1 cellular context compared by ENCODE assay signal in the genomic region with DNA sequence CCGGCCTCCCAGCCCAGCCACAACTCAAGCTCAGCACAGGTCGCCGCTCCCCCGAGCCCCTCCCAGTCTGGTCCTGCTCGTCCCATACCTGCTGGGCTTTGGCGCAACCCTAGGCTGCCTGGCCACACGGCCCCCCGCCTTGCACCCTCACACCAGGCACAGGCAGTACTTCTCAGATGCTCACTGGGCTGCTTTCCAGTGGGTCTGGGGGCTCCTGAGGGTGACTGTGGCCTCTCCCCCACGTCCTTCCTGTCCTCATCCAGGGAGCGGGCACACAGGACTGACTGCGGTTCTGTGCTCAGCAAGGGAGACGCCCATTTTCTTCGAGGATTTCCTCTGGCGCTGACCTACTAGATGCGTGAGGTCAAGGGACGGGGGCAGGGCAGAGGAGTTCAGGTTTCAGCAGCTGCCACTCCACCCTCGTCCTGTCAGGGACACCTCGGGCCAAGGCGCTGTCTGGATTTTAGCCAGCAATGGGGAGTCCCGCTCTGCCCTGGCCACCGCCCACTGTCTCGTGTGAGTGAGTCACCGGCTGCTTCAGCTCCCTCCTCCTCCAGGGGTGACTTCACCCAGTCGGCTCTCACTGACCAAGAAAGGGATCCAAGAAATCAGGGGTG.
TF ChIP-seq lines count a peak whose summit lies in the region.

No MANE protein-coding gene starts in this region.

TF ChIP-seq in HepG2, 621 proteins besides CTCF, POLR2A, EP300 and RAD21 (continued from another document and continues in another):
- TF ChIP-seq, protein P1, sequence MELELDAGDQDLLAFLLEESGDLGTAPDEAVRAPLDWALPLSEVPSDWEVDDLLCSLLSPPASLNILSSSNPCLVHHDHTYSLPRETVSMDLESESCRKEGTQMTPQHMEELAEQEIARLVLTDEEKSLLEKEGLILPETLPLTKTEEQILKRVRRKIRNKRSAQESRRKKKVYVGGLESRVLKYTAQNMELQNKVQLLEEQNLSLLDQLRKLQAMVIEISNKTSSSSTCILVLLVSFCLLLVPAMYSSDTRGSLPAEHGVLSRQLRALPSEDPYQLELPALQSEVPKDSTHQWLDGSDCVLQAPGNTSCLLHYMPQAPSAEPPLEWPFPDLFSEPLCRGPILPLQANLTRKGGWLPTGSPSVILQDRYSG (CRISPR knock-in tag; IDR thresholded peaks at IDR 0.05), result no peak
- TF ChIP-seq MED13 (CRISPR knock-in tag; IDR thresholded peaks at IDR 0.05) (no peak), NFKBIZ (CRISPR knock-in tag; IDR thresholded peaks at IDR 0.05) (no peak), ZNF354B (CRISPR knock-in tag; IDR thresholded peaks at IDR 0.05) (no peak), SYNCRIP (IDR thresholded peaks at IDR 0.05; ENCODE audit: insufficient read depth, low read depth, low read length) (no peak), NFIC (IDR thresholded peaks at IDR 0.05; ENCODE audit: low read length) (no peak), BRD4 (CRISPR knock-in tag; IDR thresholded peaks at IDR 0.05) (no peak), SP1 (IDR thresholded peaks at IDR 0.05) (no peak), SP1 (CRISPR knock-in tag; IDR thresholded peaks at IDR 0.05) (no peak), RORA (CRISPR knock-in tag; IDR thresholded peaks at IDR 0.05) (no peak), ZFP62 (CRISPR knock-in tag; IDR thresholded peaks at IDR 0.05) (no peak), HOXD1 (CRISPR knock-in tag; IDR thresholded peaks at IDR 0.05) (no peak), SIX1 (CRISPR knock-in tag; IDR thresholded peaks at IDR 0.05; ENCODE audit: borderline replicate concordance) (peak; percentile 26; the same call in 1 of the 2 replicates), NFYB (CRISPR knock-in tag; IDR thresholded peaks at IDR 0.05) (no peak), FLYWCH1 (CRISPR knock-in tag; IDR thresholded peaks at IDR 0.05) (no peak), ZMYM2 (CRISPR knock-in tag; IDR thresholded peaks at IDR 0.05) (no peak), ZFP82 (CRISPR knock-in tag; IDR thresholded peaks at IDR 0.05; ENCODE audit: borderline replicate concordance) (no peak), ZNF605 (CRISPR knock-in tag; IDR thresholded peaks at IDR 0.05) (no peak), ZNF747 (CRISPR knock-in tag; IDR thresholded peaks at IDR 0.05; ENCODE audit: borderline replicate concordance) (no peak), SKI (IDR thresholded peaks at IDR 0.05; ENCODE audit: partially characterized antibody) (peak; percentile 16), SIX4 (CRISPR knock-in tag; IDR thresholded peaks at IDR 0.05) (peak; percentile 81), ZNF766 (CRISPR knock-in tag; IDR thresholded peaks at IDR 0.05; ENCODE audit: borderline replicate concordance) (no peak)
- TF ChIP-seq, protein P2, sequence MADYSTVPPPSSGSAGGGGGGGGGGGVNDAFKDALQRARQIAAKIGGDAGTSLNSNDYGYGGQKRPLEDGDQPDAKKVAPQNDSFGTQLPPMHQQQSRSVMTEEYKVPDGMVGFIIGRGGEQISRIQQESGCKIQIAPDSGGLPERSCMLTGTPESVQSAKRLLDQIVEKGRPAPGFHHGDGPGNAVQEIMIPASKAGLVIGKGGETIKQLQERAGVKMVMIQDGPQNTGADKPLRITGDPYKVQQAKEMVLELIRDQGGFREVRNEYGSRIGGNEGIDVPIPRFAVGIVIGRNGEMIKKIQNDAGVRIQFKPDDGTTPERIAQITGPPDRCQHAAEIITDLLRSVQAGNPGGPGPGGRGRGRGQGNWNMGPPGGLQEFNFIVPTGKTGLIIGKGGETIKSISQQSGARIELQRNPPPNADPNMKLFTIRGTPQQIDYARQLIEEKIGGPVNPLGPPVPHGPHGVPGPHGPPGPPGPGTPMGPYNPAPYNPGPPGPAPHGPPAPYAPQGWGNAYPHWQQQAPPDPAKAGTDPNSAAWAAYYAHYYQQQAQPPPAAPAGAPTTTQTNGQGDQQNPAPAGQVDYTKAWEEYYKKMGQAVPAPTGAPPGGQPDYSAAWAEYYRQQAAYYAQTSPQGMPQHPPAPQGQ (CRISPR knock-in tag; IDR thresholded peaks at IDR 0.05; ENCODE audit: borderline replicate concordance), result no peak
- TF ChIP-seq, protein P3, sequence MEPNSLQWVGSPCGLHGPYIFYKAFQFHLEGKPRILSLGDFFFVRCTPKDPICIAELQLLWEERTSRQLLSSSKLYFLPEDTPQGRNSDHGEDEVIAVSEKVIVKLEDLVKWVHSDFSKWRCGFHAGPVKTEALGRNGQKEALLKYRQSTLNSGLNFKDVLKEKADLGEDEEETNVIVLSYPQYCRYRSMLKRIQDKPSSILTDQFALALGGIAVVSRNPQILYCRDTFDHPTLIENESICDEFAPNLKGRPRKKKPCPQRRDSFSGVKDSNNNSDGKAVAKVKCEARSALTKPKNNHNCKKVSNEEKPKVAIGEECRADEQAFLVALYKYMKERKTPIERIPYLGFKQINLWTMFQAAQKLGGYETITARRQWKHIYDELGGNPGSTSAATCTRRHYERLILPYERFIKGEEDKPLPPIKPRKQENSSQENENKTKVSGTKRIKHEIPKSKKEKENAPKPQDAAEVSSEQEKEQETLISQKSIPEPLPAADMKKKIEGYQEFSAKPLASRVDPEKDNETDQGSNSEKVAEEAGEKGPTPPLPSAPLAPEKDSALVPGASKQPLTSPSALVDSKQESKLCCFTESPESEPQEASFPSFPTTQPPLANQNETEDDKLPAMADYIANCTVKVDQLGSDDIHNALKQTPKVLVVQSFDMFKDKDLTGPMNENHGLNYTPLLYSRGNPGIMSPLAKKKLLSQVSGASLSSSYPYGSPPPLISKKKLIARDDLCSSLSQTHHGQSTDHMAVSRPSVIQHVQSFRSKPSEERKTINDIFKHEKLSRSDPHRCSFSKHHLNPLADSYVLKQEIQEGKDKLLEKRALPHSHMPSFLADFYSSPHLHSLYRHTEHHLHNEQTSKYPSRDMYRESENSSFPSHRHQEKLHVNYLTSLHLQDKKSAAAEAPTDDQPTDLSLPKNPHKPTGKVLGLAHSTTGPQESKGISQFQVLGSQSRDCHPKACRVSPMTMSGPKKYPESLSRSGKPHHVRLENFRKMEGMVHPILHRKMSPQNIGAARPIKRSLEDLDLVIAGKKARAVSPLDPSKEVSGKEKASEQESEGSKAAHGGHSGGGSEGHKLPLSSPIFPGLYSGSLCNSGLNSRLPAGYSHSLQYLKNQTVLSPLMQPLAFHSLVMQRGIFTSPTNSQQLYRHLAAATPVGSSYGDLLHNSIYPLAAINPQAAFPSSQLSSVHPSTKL (CRISPR knock-in tag; IDR thresholded peaks at IDR 0.05), result peak; percentile 65
- TF ChIP-seq, protein P4, sequence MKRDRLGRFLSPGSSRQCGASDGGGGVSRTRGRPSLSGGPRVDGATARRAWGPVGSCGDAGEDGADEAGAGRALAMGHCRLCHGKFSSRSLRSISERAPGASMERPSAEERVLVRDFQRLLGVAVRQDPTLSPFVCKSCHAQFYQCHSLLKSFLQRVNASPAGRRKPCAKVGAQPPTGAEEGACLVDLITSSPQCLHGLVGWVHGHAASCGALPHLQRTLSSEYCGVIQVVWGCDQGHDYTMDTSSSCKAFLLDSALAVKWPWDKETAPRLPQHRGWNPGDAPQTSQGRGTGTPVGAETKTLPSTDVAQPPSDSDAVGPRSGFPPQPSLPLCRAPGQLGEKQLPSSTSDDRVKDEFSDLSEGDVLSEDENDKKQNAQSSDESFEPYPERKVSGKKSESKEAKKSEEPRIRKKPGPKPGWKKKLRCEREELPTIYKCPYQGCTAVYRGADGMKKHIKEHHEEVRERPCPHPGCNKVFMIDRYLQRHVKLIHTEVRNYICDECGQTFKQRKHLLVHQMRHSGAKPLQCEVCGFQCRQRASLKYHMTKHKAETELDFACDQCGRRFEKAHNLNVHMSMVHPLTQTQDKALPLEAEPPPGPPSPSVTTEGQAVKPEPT (CRISPR knock-in tag; IDR thresholded peaks at IDR 0.05; ENCODE audit: low read depth), result no peak
- TF ChIP-seq, protein P5, sequence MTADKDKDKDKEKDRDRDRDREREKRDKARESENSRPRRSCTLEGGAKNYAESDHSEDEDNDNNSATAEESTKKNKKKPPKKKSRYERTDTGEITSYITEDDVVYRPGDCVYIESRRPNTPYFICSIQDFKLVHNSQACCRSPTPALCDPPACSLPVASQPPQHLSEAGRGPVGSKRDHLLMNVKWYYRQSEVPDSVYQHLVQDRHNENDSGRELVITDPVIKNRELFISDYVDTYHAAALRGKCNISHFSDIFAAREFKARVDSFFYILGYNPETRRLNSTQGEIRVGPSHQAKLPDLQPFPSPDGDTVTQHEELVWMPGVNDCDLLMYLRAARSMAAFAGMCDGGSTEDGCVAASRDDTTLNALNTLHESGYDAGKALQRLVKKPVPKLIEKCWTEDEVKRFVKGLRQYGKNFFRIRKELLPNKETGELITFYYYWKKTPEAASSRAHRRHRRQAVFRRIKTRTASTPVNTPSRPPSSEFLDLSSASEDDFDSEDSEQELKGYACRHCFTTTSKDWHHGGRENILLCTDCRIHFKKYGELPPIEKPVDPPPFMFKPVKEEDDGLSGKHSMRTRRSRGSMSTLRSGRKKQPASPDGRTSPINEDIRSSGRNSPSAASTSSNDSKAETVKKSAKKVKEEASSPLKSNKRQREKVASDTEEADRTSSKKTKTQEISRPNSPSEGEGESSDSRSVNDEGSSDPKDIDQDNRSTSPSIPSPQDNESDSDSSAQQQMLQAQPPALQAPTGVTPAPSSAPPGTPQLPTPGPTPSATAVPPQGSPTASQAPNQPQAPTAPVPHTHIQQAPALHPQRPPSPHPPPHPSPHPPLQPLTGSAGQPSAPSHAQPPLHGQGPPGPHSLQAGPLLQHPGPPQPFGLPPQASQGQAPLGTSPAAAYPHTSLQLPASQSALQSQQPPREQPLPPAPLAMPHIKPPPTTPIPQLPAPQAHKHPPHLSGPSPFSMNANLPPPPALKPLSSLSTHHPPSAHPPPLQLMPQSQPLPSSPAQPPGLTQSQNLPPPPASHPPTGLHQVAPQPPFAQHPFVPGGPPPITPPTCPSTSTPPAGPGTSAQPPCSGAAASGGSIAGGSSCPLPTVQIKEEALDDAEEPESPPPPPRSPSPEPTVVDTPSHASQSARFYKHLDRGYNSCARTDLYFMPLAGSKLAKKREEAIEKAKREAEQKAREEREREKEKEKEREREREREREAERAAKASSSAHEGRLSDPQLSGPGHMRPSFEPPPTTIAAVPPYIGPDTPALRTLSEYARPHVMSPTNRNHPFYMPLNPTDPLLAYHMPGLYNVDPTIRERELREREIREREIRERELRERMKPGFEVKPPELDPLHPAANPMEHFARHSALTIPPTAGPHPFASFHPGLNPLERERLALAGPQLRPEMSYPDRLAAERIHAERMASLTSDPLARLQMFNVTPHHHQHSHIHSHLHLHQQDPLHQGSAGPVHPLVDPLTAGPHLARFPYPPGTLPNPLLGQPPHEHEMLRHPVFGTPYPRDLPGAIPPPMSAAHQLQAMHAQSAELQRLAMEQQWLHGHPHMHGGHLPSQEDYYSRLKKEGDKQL (CRISPR knock-in tag; IDR thresholded peaks at IDR 0.05; ENCODE audit: low read depth), result no peak
- TF ChIP-seq, protein P6, sequence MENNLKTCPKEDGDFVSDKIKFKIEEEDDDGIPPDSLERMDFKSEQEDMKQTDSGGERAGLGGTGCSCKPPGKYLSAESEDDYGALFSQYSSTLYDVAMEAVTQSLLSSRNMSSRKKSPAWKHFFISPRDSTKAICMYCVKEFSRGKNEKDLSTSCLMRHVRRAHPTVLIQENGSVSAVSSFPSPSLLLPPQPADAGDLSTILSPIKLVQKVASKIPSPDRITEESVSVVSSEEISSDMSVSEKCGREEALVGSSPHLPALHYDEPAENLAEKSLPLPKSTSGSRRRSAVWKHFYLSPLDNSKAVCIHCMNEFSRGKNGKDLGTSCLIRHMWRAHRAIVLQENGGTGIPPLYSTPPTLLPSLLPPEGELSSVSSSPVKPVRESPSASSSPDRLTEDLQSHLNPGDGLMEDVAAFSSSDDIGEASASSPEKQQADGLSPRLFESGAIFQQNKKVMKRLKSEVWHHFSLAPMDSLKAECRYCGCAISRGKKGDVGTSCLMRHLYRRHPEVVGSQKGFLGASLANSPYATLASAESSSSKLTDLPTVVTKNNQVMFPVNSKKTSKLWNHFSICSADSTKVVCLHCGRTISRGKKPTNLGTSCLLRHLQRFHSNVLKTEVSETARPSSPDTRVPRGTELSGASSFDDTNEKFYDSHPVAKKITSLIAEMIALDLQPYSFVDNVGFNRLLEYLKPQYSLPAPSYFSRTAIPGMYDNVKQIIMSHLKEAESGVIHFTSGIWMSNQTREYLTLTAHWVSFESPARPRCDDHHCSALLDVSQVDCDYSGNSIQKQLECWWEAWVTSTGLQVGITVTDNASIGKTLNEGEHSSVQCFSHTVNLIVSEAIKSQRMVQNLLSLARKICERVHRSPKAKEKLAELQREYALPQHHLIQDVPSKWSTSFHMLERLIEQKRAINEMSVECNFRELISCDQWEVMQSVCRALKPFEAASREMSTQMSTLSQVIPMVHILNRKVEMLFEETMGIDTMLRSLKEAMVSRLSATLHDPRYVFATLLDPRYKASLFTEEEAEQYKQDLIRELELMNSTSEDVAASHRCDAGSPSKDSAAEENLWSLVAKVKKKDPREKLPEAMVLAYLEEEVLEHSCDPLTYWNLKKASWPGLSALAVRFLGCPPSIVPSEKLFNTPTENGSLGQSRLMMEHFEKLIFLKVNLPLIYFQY (CRISPR knock-in tag; IDR thresholded peaks at IDR 0.05; ENCODE audit: borderline replicate concordance), result no peak
- TF ChIP-seq, protein P7, sequence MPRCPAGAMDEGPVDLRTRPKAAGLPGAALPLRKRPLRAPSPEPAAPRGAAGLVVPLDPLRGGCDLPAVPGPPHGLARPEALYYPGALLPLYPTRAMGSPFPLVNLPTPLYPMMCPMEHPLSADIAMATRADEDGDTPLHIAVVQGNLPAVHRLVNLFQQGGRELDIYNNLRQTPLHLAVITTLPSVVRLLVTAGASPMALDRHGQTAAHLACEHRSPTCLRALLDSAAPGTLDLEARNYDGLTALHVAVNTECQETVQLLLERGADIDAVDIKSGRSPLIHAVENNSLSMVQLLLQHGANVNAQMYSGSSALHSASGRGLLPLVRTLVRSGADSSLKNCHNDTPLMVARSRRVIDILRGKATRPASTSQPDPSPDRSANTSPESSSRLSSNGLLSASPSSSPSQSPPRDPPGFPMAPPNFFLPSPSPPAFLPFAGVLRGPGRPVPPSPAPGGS (CRISPR knock-in tag; IDR thresholded peaks at IDR 0.05), result no peak
- TF ChIP-seq, protein P8, sequence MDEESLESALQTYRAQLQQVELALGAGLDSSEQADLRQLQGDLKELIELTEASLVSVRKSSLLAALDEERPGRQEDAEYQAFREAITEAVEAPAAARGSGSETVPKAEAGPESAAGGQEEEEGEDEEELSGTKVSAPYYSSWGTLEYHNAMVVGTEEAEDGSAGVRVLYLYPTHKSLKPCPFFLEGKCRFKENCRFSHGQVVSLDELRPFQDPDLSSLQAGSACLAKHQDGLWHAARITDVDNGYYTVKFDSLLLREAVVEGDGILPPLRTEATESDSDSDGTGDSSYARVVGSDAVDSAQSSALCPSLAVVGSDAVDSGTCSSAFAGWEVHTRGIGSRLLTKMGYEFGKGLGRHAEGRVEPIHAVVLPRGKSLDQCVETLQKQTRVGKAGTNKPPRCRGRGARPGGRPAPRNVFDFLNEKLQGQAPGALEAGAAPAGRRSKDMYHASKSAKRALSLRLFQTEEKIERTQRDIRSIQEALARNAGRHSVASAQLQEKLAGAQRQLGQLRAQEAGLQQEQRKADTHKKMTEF (CRISPR knock-in tag; IDR thresholded peaks at IDR 0.05), result 0 out of 2 replicates have a peak, but pooled peaks have one; percentile 37
- TF ChIP-seq, protein P9, sequence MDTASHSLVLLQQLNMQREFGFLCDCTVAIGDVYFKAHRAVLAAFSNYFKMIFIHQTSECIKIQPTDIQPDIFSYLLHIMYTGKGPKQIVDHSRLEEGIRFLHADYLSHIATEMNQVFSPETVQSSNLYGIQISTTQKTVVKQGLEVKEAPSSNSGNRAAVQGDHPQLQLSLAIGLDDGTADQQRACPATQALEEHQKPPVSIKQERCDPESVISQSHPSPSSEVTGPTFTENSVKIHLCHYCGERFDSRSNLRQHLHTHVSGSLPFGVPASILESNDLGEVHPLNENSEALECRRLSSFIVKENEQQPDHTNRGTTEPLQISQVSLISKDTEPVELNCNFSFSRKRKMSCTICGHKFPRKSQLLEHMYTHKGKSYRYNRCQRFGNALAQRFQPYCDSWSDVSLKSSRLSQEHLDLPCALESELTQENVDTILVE (CRISPR knock-in tag; IDR thresholded peaks at IDR 0.05), result no peak
